ENCODE assay signal across 12 cellular contexts in the genomic region with DNA sequence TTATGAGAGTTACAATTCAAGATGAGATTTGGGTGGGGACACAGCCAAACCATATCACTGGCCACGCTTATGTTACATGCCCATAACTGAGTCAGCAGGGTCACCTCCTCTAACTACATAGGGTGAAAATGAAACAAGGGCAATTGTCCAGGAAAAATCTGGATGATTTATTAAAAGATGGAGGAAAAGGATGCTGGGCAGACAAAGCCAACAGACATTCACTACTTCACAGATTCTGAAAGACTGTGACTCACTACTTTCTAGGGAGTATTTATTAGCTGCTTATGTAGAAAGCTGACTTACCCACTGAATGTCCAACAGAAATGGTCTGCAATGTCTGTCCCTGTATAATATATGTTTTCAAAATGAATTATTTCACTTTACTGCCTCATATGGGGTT.
DNase-seq lines count a peak whose midpoint lies in the region; ATAC-seq, FAIRE-seq and TF ChIP-seq lines count a peak whose summit lies in the region.
"Had no signal": no experiment of that assay in that cellular context is flagged by ENCODE, and none has a peak within 500 bp of the region (broad histone marks: within the 10 kb centered on the region; RNA-seq: fewer than 3 reads in every experiment).

No MANE protein-coding gene starts in this region.

- DNase-seq in HT1080 (ENCODE audit: low read depth) (peak; percentile 85), bronchial epithelial cell (ENCODE audit: low read depth) (peak; percentile 76), kidney glomerular epithelial cell (lab: John Stamatoyannopoulos, UW) (peak; percentile 78), suprapubic skin (ENCODE audit: low spot score in 2 of 2) (no peak), posterior vena cava (ENCODE audit: low spot score) (no peak), hypothalamus (lab: John Stamatoyannopoulos, UW) (no peak), GDM1 (lab: John Stamatoyannopoulos, UW) (no peak)
- DNase-seq: activated CD4-positive, alpha-beta T cell treated with anti-CD3 and anti-CD28 coated beads, Interleukin-2, amount 50 U/mL, for 48 hours; central memory CD4-positive, alpha-beta T cell; posterior cingulate gyrus; stimulated activated CD8-positive, alpha-beta memory T cell treated with anti-CD3 and anti-CD28 coated beads, Interleukin-4, amount 100 ng/mL, for 48 hours had no signal

- H3K27ac ChIP-seq in suprapubic skin, result peak overlapping the region; percentile 78

- H3K27me3 ChIP-seq in bronchial epithelial cell (ENCODE audit: control insufficient read depth, insufficient read depth, low read length) (no peaks in the 10 kb centered on the region), suprapubic skin (no peaks in the 10 kb centered on the region)

- no peak for TF ChIP-seq EP300 in suprapubic skin (IDR thresholded peaks at IDR 0.05)

- H3K4me3 ChIP-seq in bronchial epithelial cell (ENCODE audit: low read depth, low read length) (no peak overlapping the region), suprapubic skin (no peak overlapping the region)

- intact Hi-C loops in posterior vena cava (cut with DNase I), result loop anchor here in 1 of 2 donors (10.0 kb wide), 1 partner anchor 73 kb away; a partner anchor contains a TSS

- 32% methylated on average over 1 of the region's 1 CpG for WGBS in suprapubic skin

- no peak for FAIRE-seq in bronchial epithelial cell (lab: Jason Lieb, UNC)

- no peak for TF ChIP-seq POLR2A in suprapubic skin (IDR thresholded peaks at IDR 0.05)

- H3K36me3 ChIP-seq in bronchial epithelial cell (ENCODE audit: control insufficient read depth, insufficient read depth, low read length) (peaks cover 1% of the 10 kb centered on the region), suprapubic skin (no peaks in the 10 kb centered on the region)

- H3K9me3 ChIP-seq in suprapubic skin, result no peaks in the 10 kb centered on the region

- H3K4me1 ChIP-seq in suprapubic skin, result peaks cover 53% of the 10 kb centered on the region

- no peak for ATAC-seq in GM19463 (IDR thresholded peaks at IDR 0.05; ENCODE audit: unreplicated experiment)

- TF ChIP-seq CTCF in bronchial epithelial cell (IDR thresholded peaks at IDR 0.05; ENCODE audit: insufficient read depth, low read length, severe bottlenecking), result no peak
- no peak for TF ChIP-seq CTCF in suprapubic skin (IDR thresholded peaks at IDR 0.05)

Comparison
In these comparisons a context has a peak if more than half of its experiments do, and no peak if none do; other contexts are left out.
1. DNase-seq: peak in HT1080 (single experiment), bronchial epithelial cell (single experiment) and kidney glomerular epithelial cell (single experiment); none in suprapubic skin (0 of 2), posterior vena cava (single experiment), hypothalamus (0 of 51) and GDM1 (single experiment).